Comparison of ENCODE assay signal across 10 cellular contexts in the genomic region with DNA sequence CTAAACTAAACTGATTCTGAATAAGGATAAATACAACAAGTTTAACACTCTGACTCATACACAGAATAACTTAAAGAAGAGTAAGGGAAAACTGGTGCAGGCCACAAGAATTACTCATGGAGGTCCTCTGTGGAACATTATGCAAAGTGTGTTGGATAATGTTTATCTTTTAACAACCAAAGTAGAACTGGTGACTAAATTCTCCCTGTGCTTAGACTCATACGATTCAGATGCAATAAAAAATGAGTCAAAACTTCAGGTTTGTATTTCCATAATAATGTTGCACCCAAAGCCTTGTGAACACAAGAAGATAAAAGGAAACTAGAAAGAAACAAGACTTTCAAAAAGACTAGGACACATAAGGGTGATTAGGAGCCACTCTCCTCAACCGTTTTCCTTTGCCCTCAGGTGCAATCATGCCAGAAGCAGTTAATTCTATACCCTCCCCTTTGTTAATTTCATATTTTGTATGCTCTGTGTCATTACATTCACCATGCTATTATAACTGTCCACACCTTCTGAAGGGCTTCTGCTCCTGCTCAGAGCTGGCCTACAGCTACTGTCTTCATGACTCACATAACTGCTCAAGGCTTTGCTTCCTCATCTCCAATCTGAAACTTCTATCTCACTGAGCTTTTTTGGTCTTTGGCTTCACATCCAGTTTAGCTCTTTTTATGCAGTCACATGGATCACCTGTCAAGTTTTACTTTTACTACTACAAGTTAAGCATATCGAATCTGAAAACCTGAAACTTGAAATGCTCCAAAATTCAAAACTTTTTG.
DNase-seq lines count a peak whose midpoint lies in the region; ATAC-seq and TF ChIP-seq lines count a peak whose summit lies in the region.
"Had no signal": no experiment of that assay in that cellular context is flagged by ENCODE, and none has a peak within 500 bp of the region (broad histone marks: within the 10 kb centered on the region; RNA-seq: fewer than 3 reads in every experiment).

No MANE protein-coding gene starts in this region.

- H3K9me3 ChIP-seq in OCI-LY3 (ENCODE audit: insufficient read depth, low read length) (no peaks in the 10 kb centered on the region), Peyer's patch (no peaks in the 10 kb centered on the region)
- H3K9me3 ChIP-seq: adrenal gland had no signal

- H3K4me1 ChIP-seq in OCI-LY3 (ENCODE audit: low read length) (peaks cover 29% of the 10 kb centered on the region), Peyer's patch (no peaks in the 10 kb centered on the region)
- H3K4me1 ChIP-seq: adrenal gland had no signal

- DNase-seq in Caki2 (ENCODE audit: low read depth) (peak; percentile 57), H4 (ENCODE audit: low spot score) (peak; percentile 87), fibroblast of the aortic adventitia (ENCODE audit: low read depth) (peak; percentile 86), GM10248 (ENCODE audit: extremely low spot score) (no peak), ureter (ENCODE audit: low spot score) (no peak), Peyer's patch (no peak), WTC11 (ENCODE audit: low spot score) (no peak)
- DNase-seq: adrenal gland, kidney had no signal

- ATAC-seq in WTC11 = no peak

- H3K4me3 Mint-ChIP-seq in WTC11 = no peak overlapping the region

- peaks cover 10% of the 10 kb centered on the region for H3K9me3 Mint-ChIP-seq in WTC11

- no peak overlapping the region for H2AFZ ChIP-seq in OCI-LY3 (ENCODE audit: low read depth, low read length)

- no peak overlapping the region for H3K27ac Mint-ChIP-seq in WTC11

- CTCF ChIA-PET in GM10248 (lab: Yijun Ruan, JAX) = interaction anchor here (1.0 kb wide), 1 partner anchor 10 kb away, joined by 3 read pairs; no protein-coding TSS in a partner anchor
- CTCF ChIA-PET in WTC11 (lab: Charles Lee) = no interaction called here

- no peaks in the 10 kb centered on the region for H4K20me1 ChIP-seq in OCI-LY3 (ENCODE audit: insufficient read depth, low read length)

- no peaks in the 10 kb centered on the region for H3K36me3 Mint-ChIP-seq in WTC11

- H3K27ac ChIP-seq in OCI-LY3 (ENCODE audit: low read length) = peak overlapping the region; percentile 86
- no peak overlapping the region for H3K27ac ChIP-seq in Peyer's patch
- H3K27ac ChIP-seq: adrenal gland had no signal

- H3K4me3 ChIP-seq in OCI-LY3 (ENCODE audit: low read length) = no peak overlapping the region
- no peak overlapping the region for H3K4me3 ChIP-seq in fibroblast of the aortic adventitia (ENCODE audit: low read depth, low read length)
- no peak overlapping the region for H3K4me3 ChIP-seq in Peyer's patch
- H3K4me3 ChIP-seq: adrenal gland had no signal

- no peak overlapping the region for H3K9ac ChIP-seq in OCI-LY3 (ENCODE audit: low read length)

- POLR2A ChIA-PET in GM10248 (lab: Yijun Ruan, JAX) = no interaction called here
- POLR2A ChIA-PET in WTC11 (lab: Charles Lee) = no interaction called here

- H3K36me3 ChIP-seq in OCI-LY3 (replicated peaks; ENCODE audit: low read depth, low read length) (no peaks in the 10 kb centered on the region), Peyer's patch (no peaks in the 10 kb centered on the region)
- H3K36me3 ChIP-seq: adrenal gland had no signal

- H3K4me1 Mint-ChIP-seq in WTC11 = no peaks in the 10 kb centered on the region

- no peaks in the 10 kb centered on the region for H3K79me2 ChIP-seq in OCI-LY3 (ENCODE audit: low read length)

- H3K27me3 ChIP-seq in OCI-LY3 (ENCODE audit: low read depth, low read length) (no peaks in the 10 kb centered on the region), Peyer's patch (no peaks in the 10 kb centered on the region)
- H3K27me3 ChIP-seq: adrenal gland had no signal

- H3K27me3 Mint-ChIP-seq in WTC11 (ENCODE audit: low read depth) = no peaks in the 10 kb centered on the region

- TF ChIP-seq CTCF in OCI-LY3 (IDR thresholded peaks at IDR 0.05; ENCODE audit: low read depth, low read length) = no peak
- no peak for TF ChIP-seq CTCF in fibroblast of the aortic adventitia (IDR thresholded peaks at IDR 0.05; ENCODE audit: insufficient read depth, low read length)
- TF ChIP-seq CTCF in GM10248 (IDR thresholded peaks at IDR 0.05; ENCODE audit: control extremely low read depth, extremely low read depth, low read depth, missing control alignments) = no peak
- TF ChIP-seq CTCF in Peyer's patch (IDR thresholded peaks at IDR 0.05) = no peak
- no peak for TF ChIP-seq CTCF in WTC11 (IDR thresholded peaks at IDR 0.05)

- peak overlapping the region; percentile 43 for H3K4me2 ChIP-seq in OCI-LY3 (ENCODE audit: low read length)

- no peak for TF ChIP-seq POLR2A in Peyer's patch (IDR thresholded peaks at IDR 0.05)

- in situ Hi-C loops in Caki2 (cut with HindIII; ENCODE audit: low pct_unique_long_range_greater_than_20kb, low sequenced_read_pairs) = no loop called here

TF ChIP-seq in WTC11, 78 proteins besides CTCF, POLR2A, EP300 and RAD21 (continues in another document):
- TF ChIP-seq RELA (CRISPR knock-in tag; IDR thresholded peaks at IDR 0.05; ENCODE audit: borderline replicate concordance) = no peak
- TF ChIP-seq FOXP4 (CRISPR knock-in tag; IDR thresholded peaks at IDR 0.05) = no peak
- TF ChIP-seq, protein P1, sequence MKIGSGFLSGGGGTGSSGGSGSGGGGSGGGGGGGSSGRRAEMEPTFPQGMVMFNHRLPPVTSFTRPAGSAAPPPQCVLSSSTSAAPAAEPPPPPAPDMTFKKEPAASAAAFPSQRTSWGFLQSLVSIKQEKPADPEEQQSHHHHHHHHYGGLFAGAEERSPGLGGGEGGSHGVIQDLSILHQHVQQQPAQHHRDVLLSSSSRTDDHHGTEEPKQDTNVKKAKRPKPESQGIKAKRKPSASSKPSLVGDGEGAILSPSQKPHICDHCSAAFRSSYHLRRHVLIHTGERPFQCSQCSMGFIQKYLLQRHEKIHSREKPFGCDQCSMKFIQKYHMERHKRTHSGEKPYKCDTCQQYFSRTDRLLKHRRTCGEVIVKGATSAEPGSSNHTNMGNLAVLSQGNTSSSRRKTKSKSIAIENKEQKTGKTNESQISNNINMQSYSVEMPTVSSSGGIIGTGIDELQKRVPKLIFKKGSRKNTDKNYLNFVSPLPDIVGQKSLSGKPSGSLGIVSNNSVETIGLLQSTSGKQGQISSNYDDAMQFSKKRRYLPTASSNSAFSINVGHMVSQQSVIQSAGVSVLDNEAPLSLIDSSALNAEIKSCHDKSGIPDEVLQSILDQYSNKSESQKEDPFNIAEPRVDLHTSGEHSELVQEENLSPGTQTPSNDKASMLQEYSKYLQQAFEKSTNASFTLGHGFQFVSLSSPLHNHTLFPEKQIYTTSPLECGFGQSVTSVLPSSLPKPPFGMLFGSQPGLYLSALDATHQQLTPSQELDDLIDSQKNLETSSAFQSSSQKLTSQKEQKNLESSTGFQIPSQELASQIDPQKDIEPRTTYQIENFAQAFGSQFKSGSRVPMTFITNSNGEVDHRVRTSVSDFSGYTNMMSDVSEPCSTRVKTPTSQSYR (CRISPR knock-in tag; IDR thresholded peaks at IDR 0.05) = no peak
- TF ChIP-seq AR (CRISPR knock-in tag; IDR thresholded peaks at IDR 0.05) = no peak

Comparison
In these comparisons a context has a peak if more than half of its experiments do, and no peak if none do; other contexts are left out.
1. DNase-seq: peak in Caki2 (single experiment), H4 (single experiment) and fibroblast of the aortic adventitia (single experiment); none in GM10248 (single experiment), ureter (single experiment), Peyer's patch (0 of 3) and WTC11 (single experiment).